In genomic region chr11:46360878-46361277, GRCh38 we compare ENCODE assay signal across 8 cellular contexts. TPM values are rescaled to one million over a fixed set of nuclear protein-coding genes. Genes with fewer than 3 reads are reported as not detected.
DNase-seq lines count a peak whose midpoint lies in the region; ATAC-seq, FAIRE-seq and TF ChIP-seq lines count a peak whose summit lies in the region.

No MANE protein-coding gene starts in this region.

- H3K27ac ChIP-seq in Peyer's patch: peak overlapping the region; percentile 16 to 73 (median 61)
- H3K27ac ChIP-seq in tibial artery: peak overlapping the region; percentile 81
- peak overlapping the region in 1 of 2 donors; percentile 84 for H3K27ac ChIP-seq in small intestine (ENCODE audit: low read depth in 1 of 2, low read length in 1 of 2)

- H3K4me1 ChIP-seq in Peyer's patch: peaks cover 0 to 43% (median 14%) of the 10 kb centered on the region in 4 donors
- peaks cover 6% of the 10 kb centered on the region for H3K4me1 ChIP-seq in iPS-15b (ENCODE audit: control insufficient read depth, insufficient read depth, low read length)
- H3K4me1 ChIP-seq in tibial artery: peaks cover 5 to 37% (median 31%) of the 10 kb centered on the region in 4 donors
- peaks cover 0 to 3% of the 10 kb centered on the region in 2 donors for H3K4me1 ChIP-seq in small intestine (ENCODE audit: control insufficient read depth in 2 of 2, insufficient read depth in 1 of 2, low read depth in 1 of 2, low read length in 1 of 2)

- no peak for FAIRE-seq in small intestine (lab: Jason Lieb, UNC)

- H3K36me3 Mint-ChIP-seq in activated naive CD4-positive, alpha-beta T cell treated with anti-CD3 and anti-CD28 coated beads, Interleukin-2, amount 10 ng/mL, durations not matched to agents 7 days and 5 days: peaks cover 17% of the 10 kb centered on the region

- H3K4me1 Mint-ChIP-seq in activated naive CD4-positive, alpha-beta T cell treated with anti-CD3 and anti-CD28 coated beads, Interleukin-2, amount 10 ng/mL, durations not matched to agents 7 days and 5 days: peaks cover 61% of the 10 kb centered on the region

- H3K36me3 ChIP-seq in Peyer's patch (no peaks in the 10 kb centered on the region), iPS-15b (ENCODE audit: control insufficient read depth, insufficient read depth, low read length) (peaks cover 6% of the 10 kb centered on the region), tibial artery (peaks cover 0 to 6% (median 0%) of the 10 kb centered on the region in 3 donors), small intestine (ENCODE audit: control insufficient read depth in 2 of 2, insufficient read depth in 2 of 2, low read length in 2 of 2) (no peaks in the 10 kb centered on the region)

- H3K9me3 Mint-ChIP-seq in activated naive CD4-positive, alpha-beta T cell treated with anti-CD3 and anti-CD28 coated beads, Interleukin-2, amount 10 ng/mL, durations not matched to agents 7 days and 5 days: no peaks in the 10 kb centered on the region

- intact Hi-C loops in tibial artery (cut with DNase I; ENCODE audit: low total_unique reads): no loop called here

- H3K4me3 Mint-ChIP-seq in activated naive CD4-positive, alpha-beta T cell treated with anti-CD3 and anti-CD28 coated beads, Interleukin-2, amount 10 ng/mL, durations not matched to agents 7 days and 5 days: peak overlapping the region; percentile 73

- no peak for ATAC-seq in HG03025 (IDR thresholded peaks at IDR 0.05; ENCODE audit: low FRiP score, unreplicated experiment)

- no peak for DNase-seq in activated naive CD4-positive, alpha-beta T cell treated with anti-CD3 and anti-CD28 coated beads, Interleukin-2, amount 10 ng/mL, durations not matched to agents 7 days and 5 days
- no peak for DNase-seq in activated naive CD4-positive, alpha-beta T cell treated with anti-CD3 and anti-CD28 coated beads, Interleukin-2, amount 50 U/mL, for 16 hours
- no peak for DNase-seq in Peyer's patch
- DNase-seq in tibial artery: no peak
- DNase-seq in SHP77 (lab: John Stamatoyannopoulos, UW): no peak
- DNase-seq in small intestine: no peak

- H3K27me3 Mint-ChIP-seq in activated naive CD4-positive, alpha-beta T cell treated with anti-CD3 and anti-CD28 coated beads, Interleukin-2, amount 10 ng/mL, durations not matched to agents 7 days and 5 days: no peaks in the 10 kb centered on the region

- WGBS in small intestine, 3 donors: 59 to 77% (median 65%) methylated on average over 7 of the region's 7 CpGs

- TF ChIP-seq POLR2A in Peyer's patch (IDR thresholded peaks at IDR 0.05): no peak

- H3K4me3 ChIP-seq in Peyer's patch (peak overlapping the region; percentile 5 to 48 (median 33)), iPS-15b (ENCODE audit: low read depth, low read length) (no peak overlapping the region), tibial artery (peak overlapping the region; percentile 40 to 50), small intestine (ENCODE audit: low read depth in 1 of 2, low read length in 2 of 2) (no peak overlapping the region)

- CTCF ChIA-PET in activated naive CD4-positive, alpha-beta T cell treated with anti-CD3 and anti-CD28 coated beads, Interleukin-2, amount 10 ng/mL, durations not matched to agents 7 days and 5 days (lab: Charles Lee): interaction anchor here (1.0 to 11.2 kb wide), 5 partner anchors 9 to 195 kb away, joined by 3 to 255 read pairs (median 4); no protein-coding TSS in a partner anchor

- peak overlapping the region; percentile 37 for H3K9ac ChIP-seq in iPS-15b (ENCODE audit: low read depth, low read length)

- H3K27me3 ChIP-seq in Peyer's patch (no peaks in the 10 kb centered on the region), iPS-15b (ENCODE audit: control insufficient read depth, insufficient read depth, low read length) (no peaks in the 10 kb centered on the region), tibial artery (no peaks in the 10 kb centered on the region), small intestine (ENCODE audit: control insufficient read depth in 2 of 2, insufficient read depth in 2 of 2, low read length in 2 of 2) (no peaks in the 10 kb centered on the region)

- no peak for TF ChIP-seq CTCF in Peyer's patch (IDR thresholded peaks at IDR 0.05)
- TF ChIP-seq CTCF in tibial artery (IDR thresholded peaks at IDR 0.05): no peak

- H3K27ac Mint-ChIP-seq in activated naive CD4-positive, alpha-beta T cell treated with anti-CD3 and anti-CD28 coated beads, Interleukin-2, amount 10 ng/mL, durations not matched to agents 7 days and 5 days: peak overlapping the region; percentile 89

- no peaks in the 10 kb centered on the region for H3K9me3 ChIP-seq in Peyer's patch
- H3K9me3 ChIP-seq in iPS-15b (ENCODE audit: control insufficient read depth, insufficient read depth, low read length): no peaks in the 10 kb centered on the region
- H3K9me3 ChIP-seq in tibial artery: no peaks in the 10 kb centered on the region
- no peaks in the 10 kb centered on the region for H3K9me3 ChIP-seq in small intestine (ENCODE audit: control insufficient read depth, low read depth)

RNA-seq across cellular contexts. Expression of gene DGKZ, which starts 13.6 kb away (rescaled TPM):
- total RNA-seq in Peyer's patch: 100 to 1,000 TPM; 104 to 270 (median 200) TPM
- polyA plus RNA-seq in small intestine: 100 to 1,000 TPM in 2 of 3 donors, 10 to 100 TPM in 1; 90.1 to 122 (median 117) TPM

RNA-seq across cellular contexts. Expression of gene MDK, which starts 20.6 kb away (rescaled TPM):
- 100 to 1,000 TPM in 3 of 4 donors, 10 to 100 TPM in 1; 22.3 to 340 (median 205) TPM for total RNA-seq in Peyer's patch
- polyA plus RNA-seq in small intestine: 100 to 1,000 TPM; 206 to 356 (median 246) TPM

RNA-seq across cellular contexts. Expression of gene CHRM4, which starts 30.7 kb away (rescaled TPM):
- total RNA-seq in Peyer's patch: 10 to 100 TPM; 11.5 to 16.5 (median 13.0) TPM
- 1 to 10 TPM in 2 of 3 donors, not detected in 1; 3.1 to 7.8 TPM for polyA plus RNA-seq in small intestine

Comparison
In these comparisons a context has a peak if more than half of its experiments do, and no peak if none do; other contexts are left out.
1. H3K4me3 ChIP-seq: peak in Peyer's patch (4 of 4) and tibial artery (2 of 2); none in iPS-15b (single experiment) and small intestine (0 of 2).